In the genomic region with DNA sequence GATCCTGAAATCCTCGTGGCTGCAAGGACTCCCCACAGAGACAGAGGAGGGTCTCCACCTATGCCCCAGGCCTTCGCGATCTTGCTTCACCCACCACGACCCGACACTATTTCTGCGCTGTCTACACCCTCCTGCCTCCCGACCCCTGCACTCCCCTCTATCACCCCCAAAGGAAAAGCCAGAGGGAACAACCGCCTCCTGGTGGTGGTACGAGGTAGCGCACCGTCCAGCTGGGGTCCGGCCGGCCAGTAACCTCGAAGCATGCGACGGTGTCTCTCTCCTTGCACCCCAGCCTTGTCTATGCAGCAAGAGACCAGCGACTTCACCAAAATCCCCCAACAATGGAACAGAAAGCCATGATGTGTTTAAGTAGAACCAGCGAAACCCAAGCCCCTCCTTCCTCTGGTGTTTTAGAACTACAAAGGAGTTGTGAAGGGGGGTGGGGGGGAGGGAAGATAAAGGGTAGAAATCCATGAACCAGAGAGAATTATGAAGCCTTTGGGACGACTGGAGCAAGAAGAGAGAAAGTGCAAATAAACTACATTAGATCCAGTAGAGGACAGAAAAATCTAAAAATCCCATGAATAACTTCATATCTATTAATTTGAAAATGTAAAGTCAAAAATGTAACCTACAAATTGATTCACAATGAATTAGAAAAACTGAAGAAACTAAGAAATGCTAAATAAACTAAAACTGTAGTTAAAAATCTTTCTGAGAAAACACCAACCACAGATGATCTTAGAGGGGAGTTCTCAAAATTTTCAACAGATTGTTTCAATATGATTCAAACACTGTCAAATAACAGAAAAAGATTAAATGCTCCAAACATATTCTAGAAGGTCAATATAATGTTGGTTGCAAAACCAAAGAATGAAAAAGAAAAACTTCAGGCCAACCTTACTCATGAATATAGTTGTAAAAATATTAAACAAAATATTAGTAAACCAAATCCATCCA, we compare ENCODE assay signal across 14 cellular contexts.
A peak's percentile ranks its signal among the peaks of the same experiment; 100 is the strongest.
DNase-seq lines count a peak whose midpoint lies in the region; ATAC-seq, FAIRE-seq and TF ChIP-seq lines count a peak whose summit lies in the region.
"Had no signal": no experiment of that assay in that cellular context is flagged by ENCODE, and none has a peak within 500 bp of the region (broad histone marks: within the 10 kb centered on the region; RNA-seq: fewer than 3 reads in every experiment).

No MANE protein-coding gene starts in this region.

- no peak overlapping the region for H3K27ac Mint-ChIP-seq in activated naive CD4-positive, alpha-beta T cell treated with anti-CD3 and anti-CD28 coated beads for 36 hours

- H3F3A ChIP-seq in GM23248 (ENCODE audit: insufficient read depth), result 0 out of 2 replicates have a peak, but pooled peaks cover 7% of the 10 kb centered on the region

- TF ChIP-seq CTCF in AG09309 (IDR thresholded peaks at IDR 0.05; ENCODE audit: control insufficient read depth, insufficient read depth, low read depth, low read length, missing control alignments) (peak; percentile 39), GM12873 (IDR thresholded peaks at IDR 0.05; ENCODE audit: insufficient read depth, low read depth, low read length, missing control alignments) (peak; percentile 57), astrocyte of the cerebellum (IDR thresholded peaks at IDR 0.05; ENCODE audit: low read depth, low read length, missing control alignments) (peak; percentile 32), keratinocyte (optimal IDR thresholded peaks at IDR 0.05 in 1 of 3, IDR thresholded peaks at IDR 0.05 in 1 of 3, conservative IDR thresholded peaks at IDR 0.05 in 1 of 3; ENCODE audit: extremely low read depth in 1 of 3, insufficient read depth in 2 of 3, low read length in 3 of 3) (peak; percentile 33 to 40 (median 37)), sigmoid colon (IDR thresholded peaks at IDR 0.05) (peak in 1 of 4 experiments; percentile 23)

- no peak for DNase-seq in AG09309 (ENCODE audit: low read depth)
- DNase-seq in astrocyte of the cerebellum (ENCODE audit: low read depth), result no peak
- DNase-seq in keratinocyte (ENCODE audit: low read depth, low spot score), result no peak
- no peak for DNase-seq in GM23248
- DNase-seq in activated naive CD4-positive, alpha-beta T cell treated with anti-CD3 and anti-CD28 coated beads for 36 hours, result no peak
- no peak for DNase-seq in sigmoid colon
- DNase-seq: effector memory CD8-positive, alpha-beta T cell; GOT3; islet precursor cell; MV-4-11; stimulated activated CD4-positive, alpha-beta T cell treated with anti-CD3 and anti-CD28 coated beads, Interleukin-4, amount 100 ng/mL, for 4 hours; transverse colon had no signal

- H3K27me3 Mint-ChIP-seq in activated naive CD4-positive, alpha-beta T cell treated with anti-CD3 and anti-CD28 coated beads for 36 hours (ENCODE audit: low read depth), result no peaks in the 10 kb centered on the region
- H3K27me3 Mint-ChIP-seq: effector memory CD8-positive, alpha-beta T cell had no signal

- no peak for TF ChIP-seq POLR2A in sigmoid colon (IDR thresholded peaks at IDR 0.05)

- ATAC-seq in HG03442 (IDR thresholded peaks at IDR 0.05; ENCODE audit: unreplicated experiment), result no peak
- ATAC-seq: effector memory CD8-positive, alpha-beta T cell had no signal

- no peaks in the 10 kb centered on the region for H3K27me3 ChIP-seq in keratinocyte (ENCODE audit: control insufficient read depth, extremely low read depth, insufficient read depth, low read length)
- no peaks in the 10 kb centered on the region for H3K27me3 ChIP-seq in GM23248 (replicated peaks; ENCODE audit: insufficient read depth)
- H3K27me3 ChIP-seq in sigmoid colon, result no peaks in the 10 kb centered on the region
- H3K27me3 ChIP-seq: transverse colon had no signal

- dilution Hi-C loops in keratinocyte (cut with MboI; ENCODE audit: extremely low pct_ligation_motif_present, low sequenced_read_pairs), result no loop called here

- no peaks in the 10 kb centered on the region for H3K9me1 ChIP-seq in keratinocyte (ENCODE audit: control insufficient read depth, extremely low read depth, insufficient read depth, low read length)

- H3K27ac ChIP-seq in keratinocyte (ENCODE audit: control insufficient read depth, insufficient read depth, low read length) (no peak overlapping the region), GM23248 (no peak overlapping the region), sigmoid colon (no peak overlapping the region)
- H3K27ac ChIP-seq: transverse colon had no signal

- in situ Hi-C loops in astrocyte of the cerebellum (cut with HindIII; ENCODE audit: low sequenced_read_pairs) (no loop called here), GM23248 (cut with MboI) (no loop called here)

- no peaks in the 10 kb centered on the region for H3K4me1 ChIP-seq in keratinocyte (ENCODE audit: control insufficient read depth, extremely low read depth, insufficient read depth, low read length)
- H3K4me1 ChIP-seq in GM23248 (ENCODE audit: insufficient read depth), result 0 out of 2 replicates have a peak, but pooled peaks cover 5% of the 10 kb centered on the region
- no peaks in the 10 kb centered on the region for H3K4me1 ChIP-seq in sigmoid colon
- H3K4me1 ChIP-seq: transverse colon had no signal

- H3K4me3 ChIP-seq in AG09309 (ENCODE audit: control insufficient read depth, low read depth, low read length) (no peak overlapping the region), astrocyte of the cerebellum (ENCODE audit: low read depth, low read length) (no peak overlapping the region), keratinocyte (ENCODE audit: control insufficient read depth in 2 of 3, extremely low read depth in 1 of 3, insufficient read depth in 2 of 3, low read depth in 1 of 3, low read length in 3 of 3) (no peak overlapping the region), GM23248 (no peak overlapping the region), sigmoid colon (no peak overlapping the region)
- H3K4me3 ChIP-seq: transverse colon had no signal

- H3K36me3 ChIP-seq in keratinocyte (ENCODE audit: control insufficient read depth in 2 of 2, extremely low read depth in 1 of 2, insufficient read depth in 2 of 2, low read length in 2 of 2), result no peaks in the 10 kb centered on the region
- H3K36me3 ChIP-seq in GM23248 (ENCODE audit: low read depth), result no peaks in the 10 kb centered on the region
- peaks cover 0 to 11% (median 4%) of the 10 kb centered on the region in 4 donors for H3K36me3 ChIP-seq in sigmoid colon
- H3K36me3 ChIP-seq: transverse colon had no signal

- 66 to 72% methylated on average over 19 of the region's 19 CpGs for WGBS in GM23248 (ENCODE audit: low coverage in 1 of 2, low lambda C conversion rate in 2 of 2, missing lambda C conversion rate in 2 of 2), 2 experiments
- WGBS in sigmoid colon, 2 donors, result 88 to 93% methylated on average over 19 of the region's 19 CpGs

- no peak overlapping the region for H3K4me2 ChIP-seq in keratinocyte (ENCODE audit: control insufficient read depth, extremely low read depth, insufficient read depth, low read depth, low read length)
- H3K4me2 ChIP-seq in GM23248 (ENCODE audit: unreplicated experiment), result no peak overlapping the region

- H4K20me1 ChIP-seq in keratinocyte (ENCODE audit: control insufficient read depth, extremely low read depth, insufficient read depth, low read length) (no peaks in the 10 kb centered on the region), GM23248 (ENCODE audit: insufficient read depth) (no peaks in the 10 kb centered on the region)

- H3K9me3 ChIP-seq in keratinocyte (ENCODE audit: control insufficient read depth, low read depth, low read length) (no peaks in the 10 kb centered on the region), GM23248 (ENCODE audit: low read depth) (no peaks in the 10 kb centered on the region), sigmoid colon (no peaks in the 10 kb centered on the region)
- H3K9me3 ChIP-seq: transverse colon had no signal

- no peaks in the 10 kb centered on the region for H3K4me1 Mint-ChIP-seq in activated naive CD4-positive, alpha-beta T cell treated with anti-CD3 and anti-CD28 coated beads for 36 hours (ENCODE audit: low read depth)

- H3K9me2 ChIP-seq in GM23248 (ENCODE audit: insufficient read depth), result no peaks in the 10 kb centered on the region

- H2AFZ ChIP-seq in keratinocyte (ENCODE audit: control insufficient read depth, low read length) (no peak overlapping the region), GM23248 (no peak overlapping the region)

- FAIRE-seq in keratinocyte (lab: Jason Lieb, UNC), result no peak

- no peak overlapping the region for H3K9ac ChIP-seq in keratinocyte (ENCODE audit: control insufficient read depth, extremely low read depth, insufficient read depth, low read length)
- no peak overlapping the region for H3K9ac ChIP-seq in GM23248

- H3K79me2 ChIP-seq in keratinocyte (ENCODE audit: control insufficient read depth, insufficient read depth, low read length) (no peaks in the 10 kb centered on the region), GM23248 (ENCODE audit: insufficient read depth) (no peaks in the 10 kb centered on the region)

- TF ChIP-seq EP300 in sigmoid colon (IDR thresholded peaks at IDR 0.05), result no peak

- H3K36me3 Mint-ChIP-seq in activated naive CD4-positive, alpha-beta T cell treated with anti-CD3 and anti-CD28 coated beads for 36 hours (ENCODE audit: low read depth), result peaks cover 7% of the 10 kb centered on the region

- intact Hi-C loops in activated naive CD4-positive, alpha-beta T cell treated with anti-CD3 and anti-CD28 coated beads for 36 hours (cut with micrococcal nuclease), result no loop called here
- intact Hi-C loops in sigmoid colon (cut with DNase I), result no loop called here

- H3K4me3 Mint-ChIP-seq in activated naive CD4-positive, alpha-beta T cell treated with anti-CD3 and anti-CD28 coated beads for 36 hours, result no peak overlapping the region
- H3K4me3 Mint-ChIP-seq: effector memory CD8-positive, alpha-beta T cell had no signal

- no peaks in the 10 kb centered on the region for H3K9me3 Mint-ChIP-seq in activated naive CD4-positive, alpha-beta T cell treated with anti-CD3 and anti-CD28 coated beads for 36 hours
- H3K9me3 Mint-ChIP-seq: effector memory CD8-positive, alpha-beta T cell had no signal

- CTCF ChIA-PET in activated naive CD4-positive, alpha-beta T cell treated with anti-CD3 and anti-CD28 coated beads for 36 hours (lab: Charles Lee), result interaction anchor here (0.6 kb wide), 1 partner anchor 382 kb away, joined by 3 read pairs; no protein-coding TSS in a partner anchor
